ENCODE assay signal across 8 cellular contexts in genomic region chr4:110631582-110632505, GRCh38. TPM values are rescaled to one million over a fixed set of nuclear protein-coding genes. Genes with fewer than 3 reads are reported as not detected.
DNase-seq lines count a peak whose midpoint lies in the region; ATAC-seq, FAIRE-seq and TF ChIP-seq lines count a peak whose summit lies in the region.

No MANE protein-coding gene starts in this region.

- H3K4me3 ChIP-seq in DOHH2 (ENCODE audit: low read length) (peak overlapping the region; percentile 33), OCI-LY1 (ENCODE audit: low read depth, low read length, poor library complexity, severe bottlenecking) (no peak overlapping the region), bronchial epithelial cell (ENCODE audit: low read depth, low read length) (peak overlapping the region; percentile 21), keratinocyte (ENCODE audit: control insufficient read depth in 2 of 3, extremely low read depth in 1 of 3, insufficient read depth in 2 of 3, low read depth in 1 of 3, low read length in 3 of 3) (peak overlapping the region in 2 of 3 experiments; percentile 27 to 44), spleen (peak overlapping the region in 7 of 8 donors; percentile 0 to 58 (median 26))

- H3K9me2 ChIP-seq in DOHH2 (replicated peaks; ENCODE audit: control insufficient read depth, low read length) (no peaks in the 10 kb centered on the region), OCI-LY1 (ENCODE audit: low read depth, low read length) (no peaks in the 10 kb centered on the region)

- H3K9me3 ChIP-seq in DOHH2 (ENCODE audit: control insufficient read depth, insufficient read depth, low read length) (peaks cover 14% of the 10 kb centered on the region), OCI-LY1 (ENCODE audit: low read length) (0 out of 2 replicates have a peak, but pooled peaks cover 3% of the 10 kb centered on the region), keratinocyte (ENCODE audit: control insufficient read depth, low read depth, low read length) (peaks cover 2% of the 10 kb centered on the region), spleen (no peaks in the 10 kb centered on the region)

- H3K27ac ChIP-seq in DOHH2 (ENCODE audit: low read depth, low read length) = no peak overlapping the region
- no peak overlapping the region for H3K27ac ChIP-seq in OCI-LY1 (ENCODE audit: low read depth, low read length, poor library complexity, severe bottlenecking)
- no peak overlapping the region for H3K27ac ChIP-seq in keratinocyte (ENCODE audit: control insufficient read depth, insufficient read depth, low read length)
- H3K27ac ChIP-seq in spleen = no peak overlapping the region

- 3 to 11% (median 4%) methylated on average over 54 to 63 of the region's 63 CpGs for WGBS in spleen, 5 donors

- peaks cover 2% of the 10 kb centered on the region; the same call in 1 of the 2 replicates for H3K27me3 ChIP-seq in DOHH2 (ENCODE audit: control insufficient read depth, low read length)
- 0 out of 2 replicates have a peak, but pooled peaks cover 8% of the 10 kb centered on the region for H3K27me3 ChIP-seq in OCI-LY1 (ENCODE audit: insufficient read depth, low read length)
- H3K27me3 ChIP-seq in bronchial epithelial cell (ENCODE audit: control insufficient read depth, insufficient read depth, low read length) = peaks cover 82% of the 10 kb centered on the region
- peaks cover 92% of the 10 kb centered on the region for H3K27me3 ChIP-seq in keratinocyte (ENCODE audit: control insufficient read depth, extremely low read depth, insufficient read depth, low read length)
- peaks cover 27 to 100% (median 100%) of the 10 kb centered on the region in 7 donors for H3K27me3 ChIP-seq in spleen (replicated peaks in 1 of 7)

- no peaks in the 10 kb centered on the region for H3K9me1 ChIP-seq in keratinocyte (ENCODE audit: control insufficient read depth, extremely low read depth, insufficient read depth, low read length)

- H3K9ac ChIP-seq in OCI-LY1 (ENCODE audit: low read length) = no peak overlapping the region
- H3K9ac ChIP-seq in keratinocyte (ENCODE audit: control insufficient read depth, extremely low read depth, insufficient read depth, low read length) = no peak overlapping the region

- H3K4me2 ChIP-seq in DOHH2 (ENCODE audit: low read length) (peak overlapping the region; percentile 30), OCI-LY1 (ENCODE audit: low read length) (no peak overlapping the region), keratinocyte (ENCODE audit: control insufficient read depth, extremely low read depth, insufficient read depth, low read depth, low read length) (peak overlapping the region; percentile 67)

- H3K79me2 ChIP-seq in DOHH2 (ENCODE audit: control insufficient read depth, low read length) = no peaks in the 10 kb centered on the region
- H3K79me2 ChIP-seq in OCI-LY1 (ENCODE audit: insufficient read depth, low read length) = no peaks in the 10 kb centered on the region
- no peaks in the 10 kb centered on the region for H3K79me2 ChIP-seq in keratinocyte (ENCODE audit: control insufficient read depth, insufficient read depth, low read length)

- H3K36me3 ChIP-seq in DOHH2 (ENCODE audit: control insufficient read depth, low read length) = no peaks in the 10 kb centered on the region
- H3K36me3 ChIP-seq in OCI-LY1 (ENCODE audit: insufficient read depth, low read length) = no peaks in the 10 kb centered on the region; the same call in 1 of the 2 replicates
- no peaks in the 10 kb centered on the region for H3K36me3 ChIP-seq in bronchial epithelial cell (ENCODE audit: control insufficient read depth, insufficient read depth, low read length)
- no peaks in the 10 kb centered on the region for H3K36me3 ChIP-seq in keratinocyte (ENCODE audit: control insufficient read depth in 2 of 2, extremely low read depth in 1 of 2, insufficient read depth in 2 of 2, low read length in 2 of 2)
- no peaks in the 10 kb centered on the region for H3K36me3 ChIP-seq in spleen

- no peaks in the 10 kb centered on the region for H4K20me1 ChIP-seq in DOHH2 (ENCODE audit: control insufficient read depth, insufficient read depth, low read depth, low read length)
- no peaks in the 10 kb centered on the region for H4K20me1 ChIP-seq in OCI-LY1 (ENCODE audit: insufficient read depth, low read length)
- no peaks in the 10 kb centered on the region for H4K20me1 ChIP-seq in keratinocyte (ENCODE audit: control insufficient read depth, extremely low read depth, insufficient read depth, low read length)

- TF ChIP-seq CTCF in DOHH2 (IDR thresholded peaks at IDR 0.05; ENCODE audit: low read depth, low read length, poor library complexity, severe bottlenecking) = peak; percentile 87
- peak; percentile 82 for TF ChIP-seq CTCF in OCI-LY1 (IDR thresholded peaks at IDR 0.05; ENCODE audit: low read length)
- peak; percentile 79 for TF ChIP-seq CTCF in bronchial epithelial cell (IDR thresholded peaks at IDR 0.05; ENCODE audit: insufficient read depth, low read length, severe bottlenecking)
- TF ChIP-seq CTCF in keratinocyte (optimal IDR thresholded peaks at IDR 0.05 in 1 of 3, IDR thresholded peaks at IDR 0.05 in 1 of 3, conservative IDR thresholded peaks at IDR 0.05 in 1 of 3; ENCODE audit: extremely low read depth in 1 of 3, insufficient read depth in 2 of 3, low read length in 3 of 3) = peak; percentile 70 to 88 (median 70)
- peak; percentile 13 to 71 (median 55) for TF ChIP-seq CTCF in spleen (IDR thresholded peaks at IDR 0.05 in 8 of 11, conservative IDR thresholded peaks at IDR 0.05 in 3 of 11)

- no peak overlapping the region for H2AFZ ChIP-seq in OCI-LY1 (ENCODE audit: low read length)
- peak overlapping the region; percentile 78 for H2AFZ ChIP-seq in keratinocyte (ENCODE audit: control insufficient read depth, low read length)

- TF ChIP-seq POLR2A in spleen (IDR thresholded peaks at IDR 0.05) = no peak

- H3K4me1 ChIP-seq in DOHH2 (ENCODE audit: control insufficient read depth, low read length) (no peaks in the 10 kb centered on the region), OCI-LY1 (ENCODE audit: insufficient read depth, low read length, severe bottlenecking) (no peaks in the 10 kb centered on the region), keratinocyte (ENCODE audit: control insufficient read depth, extremely low read depth, insufficient read depth, low read length) (no peaks in the 10 kb centered on the region), spleen (peaks cover 6 to 32% (median 20%) of the 10 kb centered on the region in 6 donors)

- no peak for FAIRE-seq in bronchial epithelial cell (lab: Jason Lieb, UNC)
- peak; percentile 61 for FAIRE-seq in keratinocyte (lab: Jason Lieb, UNC)

- dilution Hi-C loops in keratinocyte (cut with MboI; ENCODE audit: extremely low pct_ligation_motif_present, low sequenced_read_pairs) = loop anchor here (25.0 kb wide), 1 partner anchor 330 kb away; no protein-coding TSS in a partner anchor

- peak; percentile 58 for DNase-seq in bronchial epithelial cell (ENCODE audit: low read depth)
- no peak for DNase-seq in keratinocyte (ENCODE audit: low read depth, low spot score)
- peak; percentile 78 for DNase-seq in spleen
- DNase-seq in stimulated activated naive CD4-positive, alpha-beta T cell treated with Interleukin-2 at 50 U/mL for 16 hours (lab: John Stamatoyannopoulos, UW) = no peak

- ATAC-seq in GM19438 (IDR thresholded peaks at IDR 0.05; ENCODE audit: low read depth, unreplicated experiment) (peak; percentile 96), HG03520 (IDR thresholded peaks at IDR 0.05; ENCODE audit: unreplicated experiment) (peak; percentile 98)

- H3F3A ChIP-seq in DOHH2 (ENCODE audit: control insufficient read depth, insufficient read depth) (no peaks in the 10 kb centered on the region), OCI-LY1 (ENCODE audit: insufficient read depth, low read length) (no peaks in the 10 kb centered on the region)

- intact Hi-C loops in spleen (cut with DNase I; ENCODE audit: low total_unique reads) = no loop called here

RNA-seq across cellular contexts. Expression of gene PITX2, which starts 9.0 kb away (rescaled TPM):
- total RNA-seq in bronchial epithelial cell (0.26 TPM in 1 of 2 replicates, not detected in the other), spleen (not detected)
- polyA plus RNA-seq in keratinocyte (not detected in 3 replicates), spleen (under 1 TPM in 1 of 3 donors, not detected in 2; 0.12 TPM)
- not detected for polyA plus RNA-seq in keratinocyte (2011; ENCODE audit: low read depth)
- polyA plus RNA-seq in keratinocyte (2011; cell fraction: cytosol; rRNA removed) = not detected in 2 replicates
- polyA plus RNA-seq in keratinocyte (2011; cell fraction: nucleus; rRNA removed) = not detected in 2 replicates
- polyA plus RNA-seq in keratinocyte (2012; ENCODE audit: low replicate concordance) = not detected in 2 replicates
- polyA minus RNA-seq in keratinocyte = not detected in 3 replicates
- polyA minus RNA-seq in keratinocyte (2011; cell fraction: cytosol; rRNA and poly(A)+ RNA removed) = not detected
- polyA minus RNA-seq in keratinocyte (2011; cell fraction: nucleus; rRNA and poly(A)+ RNA removed) = not detected in 2 replicates

Comparison
In these comparisons a context has a peak if more than half of its experiments do, and no peak if none do; other contexts are left out.
1. DNase-seq: peak in bronchial epithelial cell (single experiment) and spleen (single experiment); none in keratinocyte (single experiment) and stimulated activated naive CD4-positive, alpha-beta T cell treated with Interleukin-2 at 50 U/mL for 16 hours (single experiment).
2. Peak in every context shown above with its lines, with median percentiles within 50 percentile points of each other: CTCF ChIP-seq.